ENCODE assay signal across 24 cellular contexts in genomic region chr22:22798716-22799115, GRCh38.
DNase-seq lines count a peak whose midpoint lies in the region; ATAC-seq, FAIRE-seq and TF ChIP-seq lines count a peak whose summit lies in the region.
"Had no signal": no experiment of that assay in that cellular context is flagged by ENCODE, and none has a peak within 500 bp of the region (broad histone marks: within the 10 kb centered on the region; RNA-seq: fewer than 3 reads in every experiment).

No MANE protein-coding gene starts in this region.

- no peaks in the 10 kb centered on the region for H3K79me1 ChIP-seq in neuronal stem cell (ENCODE audit: low read depth, low read length)

- no peak overlapping the region for H3K4ac ChIP-seq in neuronal stem cell (ENCODE audit: low read length)

- H3K36me3 ChIP-seq in BLaER1: no peaks in the 10 kb centered on the region
- H3K36me3 ChIP-seq in CD8-positive, alpha-beta T cell (ENCODE audit: insufficient read depth, low read length): no peaks in the 10 kb centered on the region
- H3K36me3 ChIP-seq in bronchial epithelial cell (ENCODE audit: control insufficient read depth, insufficient read depth, low read length): no peaks in the 10 kb centered on the region
- no peaks in the 10 kb centered on the region for H3K36me3 ChIP-seq in neuronal stem cell (replicated peaks in 1 of 2; ENCODE audit: control insufficient read depth in 2 of 2, insufficient read depth in 2 of 2, low read length in 2 of 2)

- no peak for ATAC-seq in CD8-positive, alpha-beta T cell
- no peak for ATAC-seq in esophagus mucosa
- ATAC-seq: A549 had no signal

- no peaks in the 10 kb centered on the region for H3K36me3 Mint-ChIP-seq in CD8-positive, alpha-beta T cell

- peak; percentile 43 for FAIRE-seq in bronchial epithelial cell (lab: Jason Lieb, UNC)
- FAIRE-seq: A549, HTR-8/SVneo, RCC 7860 had no signal

- no peak overlapping the region for H2BK12ac ChIP-seq in neuronal stem cell (ENCODE audit: low read length)

- H3K4me1 Mint-ChIP-seq in CD8-positive, alpha-beta T cell (ENCODE audit: low read depth): peaks cover 30% of the 10 kb centered on the region

- H3K18ac ChIP-seq in neuronal stem cell (ENCODE audit: low read length): no peak overlapping the region

- CTCF ChIA-PET in CD8-positive, alpha-beta T cell (lab: Charles Lee): interaction anchor here (0.8 to 9.4 kb wide), 9 partner anchors 10 to 156 kb away, joined by 3 to 149 read pairs (median 8); no protein-coding TSS in a partner anchor

- H3K9me3 ChIP-seq in BLaER1 (peaks cover 25% of the 10 kb centered on the region), neuronal stem cell (replicated peaks in 1 of 2; ENCODE audit: control insufficient read depth in 2 of 2, insufficient read depth in 1 of 2, low read depth in 1 of 2, low read length in 2 of 2) (no peaks in the 10 kb centered on the region)
- H3K9me3 ChIP-seq in CD8-positive, alpha-beta T cell (ENCODE audit: low read length): no peaks in the 10 kb centered on the region
- H3K9me3 ChIP-seq: A549, Caco-2 had no signal

- H4K20me1 ChIP-seq in BLaER1: no peaks in the 10 kb centered on the region

- no peak overlapping the region for H2BK5ac ChIP-seq in neuronal stem cell (ENCODE audit: low read length)

- peak overlapping the region; percentile 5 for H3K23ac ChIP-seq in neuronal stem cell (ENCODE audit: low read depth, low read length, poor library complexity)

- WGBS in neuronal stem cell (ENCODE audit: extremely low coverage in 2 of 2, insufficient read length in 2 of 2, insufficient replicate concordance in 1 of 2), 2 donors: no CpG with 5 or more reads among the region's 1 CpG

- H3K14ac ChIP-seq in neuronal stem cell (ENCODE audit: low read length): no peak overlapping the region

- peaks cover 42% of the 10 kb centered on the region for H3K4me1 ChIP-seq in BLaER1
- no peaks in the 10 kb centered on the region for H3K4me1 ChIP-seq in CD8-positive, alpha-beta T cell (ENCODE audit: insufficient read depth, low read length)
- no peaks in the 10 kb centered on the region for H3K4me1 ChIP-seq in neuronal stem cell (ENCODE audit: control insufficient read depth in 2 of 2, insufficient read depth in 1 of 2, low read depth in 1 of 2, low read length in 2 of 2)
- H3K4me1 ChIP-seq: A549, Caco-2 had no signal

- H2BK120ac ChIP-seq in neuronal stem cell (ENCODE audit: low read depth, low read length): no peak overlapping the region

- intact Hi-C loops in CD8-positive, alpha-beta T cell (cut with DNase I, micrococcal nuclease): no loop called here

- H3K9me3 Mint-ChIP-seq in CD8-positive, alpha-beta T cell: no peaks in the 10 kb centered on the region
- H3K9me3 Mint-ChIP-seq: IgD-negative memory B cell had no signal

- no peak overlapping the region for H2AFZ ChIP-seq in neuronal stem cell (ENCODE audit: low read length)

- H3K27ac Mint-ChIP-seq in CD8-positive, alpha-beta T cell: peak overlapping the region; percentile 33

- H2BK15ac ChIP-seq in neuronal stem cell (ENCODE audit: low read length): no peak overlapping the region

- DNase-seq in CD8-positive, alpha-beta T cell: no peak
- DNase-seq in bronchial epithelial cell (ENCODE audit: low read depth) (no peak), neuronal stem cell (ENCODE audit: low spot score) (no peak), NCI-H1930 (lab: John Stamatoyannopoulos, UW) (no peak)
- no peak for DNase-seq in stimulated activated CD4-positive, alpha-beta T cell treated with anti-CD3 and anti-CD28 coated beads, Interleukin-4, amount 100 ng/mL, for 1 hour
- DNase-seq: C1 segment of cervical spinal cord; Caco-2; GDM1; HCEC 1CT; Kasumi-1; MM.1S; NCI-H1092; NCI-H1436 treated with DMSO at 0.1 percent for 48 hours; NCI-H2029 treated with DMSO at 0.1 percent for 48 hours; NCI-H446 treated with DMSO at 0.1 percent for 48 hours; NCI-H69; NK-92 treated with Interleukin-12 subunit alpha and Interleukin-12 subunit beta, amount 100 ng/mL, for 24 hours; Right ventricle myocardium superior had no signal

- H3K9ac ChIP-seq in BLaER1 (no peak overlapping the region), neuronal stem cell (ENCODE audit: low read depth, low read length, poor library complexity) (no peak overlapping the region)

- no peak for TF ChIP-seq CTCF in CD8-positive, alpha-beta T cell (IDR thresholded peaks at IDR 0.05)
- TF ChIP-seq CTCF in bronchial epithelial cell (IDR thresholded peaks at IDR 0.05; ENCODE audit: insufficient read depth, low read length, severe bottlenecking): no peak

- no peak overlapping the region for H3K27ac ChIP-seq in BLaER1
- no peak overlapping the region for H3K27ac ChIP-seq in CD8-positive, alpha-beta T cell (ENCODE audit: low read depth, low read length)
- H3K27ac ChIP-seq in neuronal stem cell (replicated peaks; ENCODE audit: low read length): no peak overlapping the region
- H3K27ac ChIP-seq: A549 had no signal

- no peaks in the 10 kb centered on the region for H3K27me3 ChIP-seq in BLaER1
- no peaks in the 10 kb centered on the region for H3K27me3 ChIP-seq in CD8-positive, alpha-beta T cell (ENCODE audit: insufficient read depth, low read length)
- H3K27me3 ChIP-seq in bronchial epithelial cell (ENCODE audit: control insufficient read depth, insufficient read depth, low read length): no peaks in the 10 kb centered on the region
- H3K27me3 ChIP-seq in neuronal stem cell (ENCODE audit: control insufficient read depth in 3 of 3, insufficient read depth in 3 of 3, low read depth in 1 of 3, low read length in 3 of 3): peaks cover 0 to 2% (median 0%) of the 10 kb centered on the region in 3 experiments

- no peak overlapping the region for H4K8ac ChIP-seq in neuronal stem cell (ENCODE audit: low read depth, low read length)

- POLR2A ChIA-PET in CD8-positive, alpha-beta T cell (lab: Charles Lee): interaction anchor here (0.6 to 1.4 kb wide), 5 partner anchors 10 to 85 kb away, joined by 3 to 4 read pairs (median 3); no protein-coding TSS in a partner anchor

- H2AK5ac ChIP-seq in neuronal stem cell (ENCODE audit: low read depth, low read length): no peak overlapping the region

- H3K4me3 Mint-ChIP-seq in CD8-positive, alpha-beta T cell: no peak overlapping the region

- H4K91ac ChIP-seq in neuronal stem cell (ENCODE audit: low read depth, low read length, poor library complexity): no peak overlapping the region

- H3K4me3 ChIP-seq in BLaER1 (no peak overlapping the region), bronchial epithelial cell (ENCODE audit: low read depth, low read length) (no peak overlapping the region), neuronal stem cell (ENCODE audit: low read length in 2 of 2) (no peak overlapping the region)
- no peak overlapping the region for H3K4me3 ChIP-seq in CD8-positive, alpha-beta T cell (ENCODE audit: low read depth, low read length)
- H3K4me3 ChIP-seq: A549 had no signal

- H3K27me3 Mint-ChIP-seq in CD8-positive, alpha-beta T cell (ENCODE audit: low read depth): no peaks in the 10 kb centered on the region

- H3K4me2 ChIP-seq in BLaER1 (peak overlapping the region; percentile 57), neuronal stem cell (ENCODE audit: insufficient read depth, low read length, poor library complexity, severe bottlenecking) (no peak overlapping the region)
- H3K4me2 ChIP-seq: A549 had no signal
